Comparison of ENCODE assay signal across 8 cellular contexts in the genomic region with DNA sequence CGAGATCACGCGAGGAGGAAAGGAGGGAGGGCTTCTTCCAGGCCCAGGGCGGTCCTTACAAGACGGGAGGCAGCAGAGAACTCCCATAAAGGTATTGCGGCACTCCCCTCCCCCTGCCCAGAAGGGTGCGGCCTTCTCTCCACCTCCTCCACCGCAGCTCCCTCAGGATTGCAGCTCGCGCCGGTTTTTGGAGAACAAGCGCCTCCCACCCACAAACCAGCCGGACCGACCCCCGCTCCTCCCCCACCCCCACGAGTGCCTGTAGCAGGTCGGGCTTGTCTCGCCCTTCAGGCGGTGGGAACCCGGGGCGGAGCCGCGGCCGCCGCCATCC. TPM values are rescaled to one million over a fixed set of nuclear protein-coding genes. Genes with fewer than 3 reads are reported as not detected.
DNase-seq lines count a peak whose midpoint lies in the region; ATAC-seq and TF ChIP-seq lines count a peak whose summit lies in the region.

No MANE protein-coding gene starts in this region.

- peak; percentile 56 to 66 for DNase-seq in activated CD8-positive, alpha-beta memory T cell treated with anti-CD3 and anti-CD28 coated beads for 4 hours (ENCODE audit: low read depth in 2 of 2)
- DNase-seq in activated CD8-positive, alpha-beta memory T cell treated with anti-CD3 and anti-CD28 coated beads, Interleukin-2, amount 50 U/mL, for 4 hours: no peak
- DNase-seq in MV-4-11 (lab: John Stamatoyannopoulos, UW): peak; percentile 91
- peak; percentile 92 to 98 for DNase-seq in SW 1271 (lab: John Stamatoyannopoulos, UW)
- DNase-seq in caudate nucleus (lab: John Stamatoyannopoulos, UW): peak in 26 of 61 donors; percentile 22 to 96 (median 79)
- DNase-seq in kidney epithelial cell (ENCODE audit: low read depth): peak; percentile 93
- peak; percentile 84 for DNase-seq in stimulated activated CD4-positive, alpha-beta T cell treated with anti-CD3 and anti-CD28 coated beads, Interleukin-4, amount 100 ng/mL, for 24 hours

- H3K27ac ChIP-seq in caudate nucleus (ENCODE audit: low read depth, low read length): peak overlapping the region; percentile 99

- TF ChIP-seq CTCF in kidney epithelial cell (IDR thresholded peaks at IDR 0.05; ENCODE audit: insufficient read depth, low read length, poor library complexity, severe bottlenecking): no peak

- ATAC-seq in HG02588 (IDR thresholded peaks at IDR 0.05; ENCODE audit: unreplicated experiment): peak; percentile 26

- H3K4me3 ChIP-seq in kidney epithelial cell (ENCODE audit: low read depth, low read length): peak overlapping the region; percentile 92

- H3K27me3 ChIP-seq in kidney epithelial cell (ENCODE audit: control insufficient read depth, insufficient read depth, low read length): no peaks in the 10 kb centered on the region

- no peaks in the 10 kb centered on the region for H3K36me3 ChIP-seq in kidney epithelial cell (ENCODE audit: control insufficient read depth, insufficient read depth, low read length)

RNA-seq across cellular contexts. Expression of a gene that starts 1.1 kb away (rescaled TPM):
- 49.1 and 62.8 TPM in 2 replicates for total RNA-seq in kidney epithelial cell

RNA-seq across cellular contexts. Expression of a gene that starts 33.4 kb away (rescaled TPM):
- total RNA-seq in kidney epithelial cell: 30.9 and 33.2 TPM in 2 replicates
